In the genomic region with DNA sequence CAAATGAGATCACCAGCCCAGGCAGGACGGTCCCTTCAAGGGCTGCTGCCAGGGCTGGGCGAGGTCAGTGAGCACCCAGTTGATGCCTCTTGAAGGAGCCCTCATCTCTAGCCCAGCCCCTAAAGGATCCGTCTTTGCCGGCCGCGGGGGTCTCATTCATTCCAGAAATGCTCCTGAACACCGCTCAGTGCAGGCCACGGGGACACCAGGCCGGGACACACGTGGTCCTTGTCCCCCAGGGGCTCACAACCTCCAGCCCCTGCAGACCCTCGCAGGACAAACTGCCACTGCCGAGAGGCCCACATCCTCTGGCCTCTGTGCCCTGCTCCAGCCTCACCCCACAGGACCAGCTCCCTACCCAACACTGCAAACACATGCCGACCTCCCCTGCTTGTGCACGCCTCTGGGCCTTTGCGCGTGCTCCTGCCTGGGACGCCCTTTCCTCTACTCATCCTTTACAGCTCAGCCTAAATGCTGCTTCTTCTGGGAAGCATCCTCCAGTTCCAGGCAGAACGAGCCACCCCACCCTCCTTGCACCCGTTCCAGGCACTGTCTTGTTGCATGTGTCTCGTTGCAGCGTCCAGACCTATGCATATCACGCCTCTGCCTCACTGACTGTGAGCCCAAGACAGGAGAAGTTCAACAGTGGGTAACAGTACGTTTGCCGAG, we compare ENCODE assay signal across 19 cellular contexts. TPM values are rescaled to one million over a fixed set of nuclear protein-coding genes. Genes with fewer than 3 reads are reported as not detected.
A peak's percentile ranks its signal among the peaks of the same experiment; 100 is the strongest.
DNase-seq lines count a peak whose midpoint lies in the region; ATAC-seq, FAIRE-seq and TF ChIP-seq lines count a peak whose summit lies in the region.
"Had no signal": no experiment of that assay in that cellular context is flagged by ENCODE, and none has a peak within 500 bp of the region (broad histone marks: within the 10 kb centered on the region; RNA-seq: fewer than 3 reads in every experiment).

No MANE protein-coding gene starts in this region.

- H3K27me3 ChIP-seq in K562 (ENCODE audit: control insufficient read depth in 2 of 2, insufficient read depth in 2 of 2, low read length in 2 of 2): peaks cover 69 to 95% of the 10 kb centered on the region in 2 experiments
- H3K27me3 ChIP-seq: BLaER1 treated with 17β-estradiol and CSF1 and Interleukin-3, amounts not matched to agents 10 nM and 100 nM; vagina had no signal

- peaks cover 35% of the 10 kb centered on the region for H3K27me3 Mint-ChIP-seq in activated naive CD4-positive, alpha-beta T cell treated with anti-CD3 and anti-CD28 coated beads, Interleukin-2, amount 10 ng/mL, durations not matched to agents 7 days and 5 days

- 9% methylated on average over 24 of the region's 24 CpGs for WGBS in K562 (ENCODE audit: insufficient coverage, low coverage, missing lambda C conversion rate)

- no peak for TF ChIP-seq EP300 in K562 (IDR thresholded peaks at IDR 0.05; ENCODE audit: low read length)

- H3K4me3 Mint-ChIP-seq in activated naive CD4-positive, alpha-beta T cell treated with anti-CD3 and anti-CD28 coated beads, Interleukin-2, amount 10 ng/mL, durations not matched to agents 7 days and 5 days: no peak overlapping the region

- H4K20me1 ChIP-seq in K562 (replicated peaks; ENCODE audit: control insufficient read depth, insufficient read depth, low read length): peaks cover 74% of the 10 kb centered on the region

- ATAC-seq in K562 (peak; percentile 30), left colon (peak; percentile 11)

- CTCF ChIA-PET in HEK293 (lab: Yijun Ruan, JAX) (interaction anchor here (0.6 to 6.2 kb wide), 64 partner anchors 10 to 553 kb away, joined by 3 to 242 read pairs (median 4); a partner anchor contains a TSS), K562 (lab: Yijun Ruan, JAX; ENCODE audit: low intra/inter-chr PET ratio) (interaction anchor here (0.6 to 4.5 kb wide), 10 partner anchors 17 to 291 kb away, joined by 3 to 44 read pairs (median 6); no protein-coding TSS in a partner anchor)
- CTCF ChIA-PET in activated naive CD4-positive, alpha-beta T cell treated with anti-CD3 and anti-CD28 coated beads, Interleukin-2, amount 10 ng/mL, durations not matched to agents 7 days and 5 days (lab: Charles Lee): interaction anchor here (0.6 to 2.1 kb wide), 10 partner anchors 12 to 298 kb away, joined by 3 to 10 read pairs (median 5); no protein-coding TSS in a partner anchor

- H3K27ac ChIP-seq in 22Rv1 (no peak overlapping the region), HEK293 (ENCODE audit: extremely low read depth, low read depth, low read length) (no peak overlapping the region), K562 (ENCODE audit: extremely low read depth, low read depth, low read length) (no peak overlapping the region)
- H3K27ac ChIP-seq: BLaER1 treated with 17β-estradiol and CSF1 and Interleukin-3, amounts not matched to agents 10 nM and 100 nM; heart right ventricle; spleen; vagina had no signal

- peak in 1 of 4 experiments; percentile 70 for DNase-seq in K562 (ENCODE audit: extremely low read depth in 1 of 4, low spot score in 3 of 4)
- DNase-seq in left colon: no peak
- no peak for DNase-seq in NCI-H2029 (lab: John Stamatoyannopoulos, UW)
- DNase-seq in activated naive CD4-positive, alpha-beta T cell treated with anti-CD3 and anti-CD28 coated beads, Interleukin-2, amount 10 ng/mL, durations not matched to agents 7 days and 5 days: no peak
- DNase-seq in NCI-H2227 (lab: John Stamatoyannopoulos, UW; ENCODE audit: unreplicated experiment): no peak
- DNase-seq in SHP77 treated with DMSO at 0.1 percent for 48 hours (lab: John Stamatoyannopoulos, UW): no peak
- DNase-seq: NCI-H2081 treated with DMSO at 0.1 percent for 48 hours; NK-92 treated with Interleukin-12 subunit alpha and Interleukin-12 subunit beta, amount 100 ng/mL, for 24 hours; spleen had no signal

- no peaks in the 10 kb centered on the region for H3K9me3 ChIP-seq in HEK293 (ENCODE audit: control insufficient read depth, insufficient read depth, low read depth, low read length)
- H3K9me3 ChIP-seq in K562 (replicated peaks; ENCODE audit: control insufficient read depth, insufficient read depth, low read depth, low read length): no peaks in the 10 kb centered on the region; the same call in 1 of the 2 replicates
- H3K9me3 ChIP-seq: BLaER1 treated with 17β-estradiol and CSF1 and Interleukin-3, amounts not matched to agents 10 nM and 100 nM; heart right ventricle; spleen; vagina had no signal

- no peaks in the 10 kb centered on the region for H3K79me2 ChIP-seq in K562 (ENCODE audit: control insufficient read depth, insufficient read depth, low read length)

- TF ChIP-seq CTCF in 22Rv1 (IDR thresholded peaks at IDR 0.05) (peak; percentile 59), HEK293 (tag by site-specific recombination; IDR thresholded peaks at IDR 0.05) (no peak), K562 (IDR thresholded peaks at IDR 0.05 in 2 of 3, conservative IDR thresholded peaks at IDR 0.05 in 1 of 3; ENCODE audit: insufficient read depth in 2 of 3, low read depth in 1 of 3, low read length in 3 of 3) (no peak)

- FAIRE-seq in K562 (lab: Jason Lieb, UNC): no peak
- FAIRE-seq: G401.6, HTR-8/SVneo had no signal

- POLR2A ChIA-PET in HEK293 (lab: Yijun Ruan, JAX): interaction anchor here (1.0 to 1.1 kb wide), 5 partner anchors 17 to 293 kb away, joined by 3 to 6 read pairs (median 3); no protein-coding TSS in a partner anchor
- POLR2A ChIA-PET in K562 (lab: Yijun Ruan, JAX): interaction anchor here (0.6 to 13.1 kb wide), 35 partner anchors 6 to 1217 kb away, joined by 3 to 131 read pairs (median 4); a partner anchor contains a TSS

- intact Hi-C loops in K562 (cut with micrococcal nuclease): loop anchor here (1.0 to 2.0 kb wide), 6 partner anchors 48 to 227 kb away; no protein-coding TSS in a partner anchor
- intact Hi-C loops in left colon (cut with DNase I, micrococcal nuclease): no loop called here

- no peak for TF ChIP-seq RAD21 in K562 (CRISPR knock-in tag; conservative IDR thresholded peaks at IDR 0.05 in 1 of 2, IDR thresholded peaks at IDR 0.05 in 1 of 2)

- H3K4me2 ChIP-seq in K562 (ENCODE audit: insufficient read depth, low read length): no peak overlapping the region
- H3K4me2 ChIP-seq: BLaER1 treated with 17β-estradiol and CSF1 and Interleukin-3, amounts not matched to agents 10 nM and 100 nM had no signal

- H3K4me1 ChIP-seq in HEK293 (ENCODE audit: control insufficient read depth, insufficient read depth, low read length) (no peaks in the 10 kb centered on the region), K562 (replicated peaks in 1 of 2; ENCODE audit: control insufficient read depth in 2 of 2, insufficient read depth in 2 of 2, low read length in 2 of 2) (peaks cover 0 to 18% of the 10 kb centered on the region in 2 experiments; a peak in 3 of 5 replicates)
- H3K4me1 ChIP-seq: vagina had no signal

- peak overlapping the region in 1 of 2 experiments; percentile 0; a peak in 2 of 4 replicates for H3K9ac ChIP-seq in K562 (ENCODE audit: insufficient read depth in 1 of 2, low read depth in 2 of 2, low read length in 2 of 2)
- H3K9ac ChIP-seq: BLaER1 treated with 17β-estradiol and CSF1 and Interleukin-3, amounts not matched to agents 10 nM and 100 nM had no signal

- H3K9me3 Mint-ChIP-seq in activated naive CD4-positive, alpha-beta T cell treated with anti-CD3 and anti-CD28 coated beads, Interleukin-2, amount 10 ng/mL, durations not matched to agents 7 days and 5 days: no peaks in the 10 kb centered on the region
- H3K9me3 Mint-ChIP-seq: activated naive CD4-positive, alpha-beta T cell treated with anti-CD3 and anti-CD28 coated beads, Interleukin-2, amount 50 U/mL, for 72 hours had no signal

- no peaks in the 10 kb centered on the region for H3K36me3 Mint-ChIP-seq in activated naive CD4-positive, alpha-beta T cell treated with anti-CD3 and anti-CD28 coated beads, Interleukin-2, amount 10 ng/mL, durations not matched to agents 7 days and 5 days
- H3K36me3 Mint-ChIP-seq: activated naive CD4-positive, alpha-beta T cell treated with anti-CD3 and anti-CD28 coated beads, Interleukin-2, amount 50 U/mL, for 72 hours had no signal

- in situ Hi-C loops in K562 (cut with MboI): loop anchor here (5.0 to 25.0 kb wide), 2 partner anchors 126 to 286 kb away; no protein-coding TSS in a partner anchor

- H3K9me1 ChIP-seq in K562 (ENCODE audit: control insufficient read depth, insufficient read depth, low read length): no peaks in the 10 kb centered on the region

- H3K4me3 ChIP-seq in HEK293 (ENCODE audit: low read depth, low read length): no peak overlapping the region
- H3K4me3 ChIP-seq in K562: no peak overlapping the region
- H3K4me3 ChIP-seq: BLaER1 treated with 17β-estradiol and CSF1 and Interleukin-3, amounts not matched to agents 10 nM and 100 nM; heart right ventricle; spleen; vagina had no signal

- BruUV-seq in K562 (replicated peaks; lab: Mats Ljungman, UMichigan): no TSS peak

- peak overlapping the region; percentile 0; the same call in 1 of the 2 replicates for H2AFZ ChIP-seq in K562 (ENCODE audit: low read depth, low read length)

- no peak for TF ChIP-seq POLR2A in K562 (conservative IDR thresholded peaks at IDR 0.05)

- no peaks in the 10 kb centered on the region for H3K4me1 Mint-ChIP-seq in activated naive CD4-positive, alpha-beta T cell treated with anti-CD3 and anti-CD28 coated beads, Interleukin-2, amount 10 ng/mL, durations not matched to agents 7 days and 5 days

- no peak overlapping the region for H3K27ac Mint-ChIP-seq in activated naive CD4-positive, alpha-beta T cell treated with anti-CD3 and anti-CD28 coated beads, Interleukin-2, amount 10 ng/mL, durations not matched to agents 7 days and 5 days

- H3K36me3 ChIP-seq in HEK293 (ENCODE audit: control insufficient read depth in 2 of 2, insufficient read depth in 1 of 2, low read length in 2 of 2) (no peaks in the 10 kb centered on the region), K562 (ENCODE audit: control insufficient read depth, insufficient read depth, low read length) (no peaks in the 10 kb centered on the region)
- H3K36me3 ChIP-seq: BLaER1 treated with 17β-estradiol and CSF1 and Interleukin-3, amounts not matched to agents 10 nM and 100 nM; heart right ventricle; spleen; vagina had no signal

RNA-seq across cellular contexts. Expression of a gene that starts 10.2 kb away (rescaled TPM):
- 0.69 TPM in 1 of 2 replicates, not detected in the other for total RNA-seq in K562 (2011; cell fraction: chromatin; rRNA removed; ENCODE audit: low replicate concordance)
- total RNA-seq in K562 (2011; cell fraction: nucleolus; rRNA removed): 0.26 and 0.33 TPM in 2 replicates
- 0.22 TPM in 1 of 2 replicates, not detected in the other for total RNA-seq in K562 (2011; cell fraction: nucleoplasm; rRNA removed)
- not detected in 2 replicates for total RNA-seq in K562 (2014; rRNA removed)
- total RNA-seq in K562 (2014; rRNA removed; fragmentation: Illumina TruSeq; extraction: Trizol): not detected in 2 replicates
- total RNA-seq in K562 (2015; rRNA removed; fragmentation: Illumina TruSeq; extraction: Trizol): not detected in 2 replicates
- total RNA-seq in K562 (2021): 0.09 TPM in 1 of 2 replicates, not detected in the other
- 0.05 and 0.10 TPM in 2 replicates for polyA plus RNA-seq in K562 (2011; rRNA removed)
- polyA plus RNA-seq in K562 (2011; cell fraction: cytosol; rRNA removed): 0.03 and 0.66 TPM in 2 replicates
- 0.04 and 0.20 TPM in 2 replicates for polyA plus RNA-seq in K562 (2011; cell fraction: nucleus; rRNA removed)
- polyA plus RNA-seq in K562 (2012): 0.03 and 0.07 TPM in 2 replicates
- polyA plus RNA-seq in K562 (2014; fragmentation: Illumina TruSeq; extraction: Trizol): not detected in 2 replicates
- polyA plus RNA-seq in K562 (2014; fragmentation: Nextera tagmentation; extraction: Ambion mirVana): not detected
- not detected in 2 replicates for polyA plus RNA-seq in K562 (2014; rRNA removed)
- not detected in 2 replicates for polyA minus RNA-seq in K562 (2011; rRNA and poly(A)+ RNA removed)
- not detected in 2 replicates for polyA minus RNA-seq in K562 (2011; cell fraction: cytosol; rRNA and poly(A)+ RNA removed)
- polyA minus RNA-seq in K562 (2011; cell fraction: nucleus; rRNA and poly(A)+ RNA removed): 0.27 TPM in 1 of 2 replicates, not detected in the other
- 1 to 10 TPM in 1 of 2 donors, under 1 TPM in 1; 0.82 to 1.3 TPM for total RNA-seq in left colon
- total RNA-seq: LHCN-M2, RPMI7951 had no signal

RNA-seq across cellular contexts. Expression of a gene that starts 59.7 kb away (rescaled TPM):
- 0.21 TPM in 1 of 2 replicates, not detected in the other for total RNA-seq in K562 (2011; cell fraction: chromatin; rRNA removed; ENCODE audit: low replicate concordance)
- total RNA-seq in K562 (2011; cell fraction: nucleolus; rRNA removed): not detected in 2 replicates
- not detected in 2 replicates for total RNA-seq in K562 (2011; cell fraction: nucleoplasm; rRNA removed)
- total RNA-seq in K562 (2014; rRNA removed) (1.00 and 2.1 TPM in 2 replicates), K562 (2014; rRNA removed; fragmentation: Illumina TruSeq; extraction: Trizol) (0.95 TPM in 1 of 2 replicates, not detected in the other), K562 (2015; rRNA removed; fragmentation: Illumina TruSeq; extraction: Trizol) (not detected in 2 replicates), K562 (2021) (0.71 and 1.5 TPM in 2 replicates), left colon (1 to 10 TPM; 7.9 to 9.6 TPM)
- polyA plus RNA-seq in K562 (2011; rRNA removed) (0.79 and 1.2 TPM in 2 replicates), K562 (2014; fragmentation: Illumina TruSeq; extraction: Trizol) (not detected in 2 replicates), K562 (2014; fragmentation: Nextera tagmentation; extraction: Ambion mirVana) (not detected), K562 (2014; rRNA removed) (0.53 and 2.7 TPM in 2 replicates)
- 2.1 and 3.8 TPM in 2 replicates for polyA plus RNA-seq in K562 (2011; cell fraction: cytosol; rRNA removed)
- polyA plus RNA-seq in K562 (2011; cell fraction: nucleus; rRNA removed): 1.2 TPM in 2 replicates
- polyA plus RNA-seq in K562 (2012): 0.91 and 1.3 TPM in 2 replicates
- not detected in 2 replicates for polyA minus RNA-seq in K562 (2011; rRNA and poly(A)+ RNA removed)
- not detected in 2 replicates for polyA minus RNA-seq in K562 (2011; cell fraction: cytosol; rRNA and poly(A)+ RNA removed)
- polyA minus RNA-seq in K562 (2011; cell fraction: nucleus; rRNA and poly(A)+ RNA removed): 0.67 TPM in 1 of 2 replicates, not detected in the other
- total RNA-seq: activated naive CD4-positive, alpha-beta T cell treated with anti-CD3 and anti-CD28 coated beads, Interleukin-2, amount 50 U/mL, for 72 hours; vagina had no signal
